1 cellular context compared by ENCODE assay signal in genomic region chr7:116439005-116439404, GRCh38.
TF ChIP-seq lines count a peak whose summit lies in the region.

No MANE protein-coding gene starts in this region.

TF ChIP-seq in K562, 482 proteins besides CTCF, POLR2A, EP300 and RAD21 (continued from another document and continues in another):
- TF ChIP-seq ZBTB2 (IDR thresholded peaks at IDR 0.05) (no peak), ZNF263 (CRISPR knock-in tag; IDR thresholded peaks at IDR 0.05; ENCODE audit: borderline replicate concordance) (no peak), PREB (CRISPR knock-in tag; IDR thresholded peaks at IDR 0.05) (no peak), NFIX (CRISPR knock-in tag; IDR thresholded peaks at IDR 0.05; ENCODE audit: low read depth) (no peak), STAT6 (CRISPR knock-in tag; IDR thresholded peaks at IDR 0.05) (no peak), MXD1 (CRISPR knock-in tag; IDR thresholded peaks at IDR 0.05; ENCODE audit: borderline replicate concordance, poor library complexity, severe bottlenecking) (no peak), PHTF2 (CRISPR knock-in tag; IDR thresholded peaks at IDR 0.05) (no peak), TAF15 (IDR thresholded peaks at IDR 0.05; ENCODE audit: low read depth, low read length) (no peak), OTX1 (CRISPR knock-in tag; IDR thresholded peaks at IDR 0.05) (no peak), KAT7 (CRISPR knock-in tag; IDR thresholded peaks at IDR 0.05; ENCODE audit: borderline replicate concordance) (no peak), TCF15 (CRISPR knock-in tag; IDR thresholded peaks at IDR 0.05) (no peak), ZNF778 (CRISPR knock-in tag; IDR thresholded peaks at IDR 0.05) (no peak), IRF1 (CRISPR knock-in tag; IDR thresholded peaks at IDR 0.05; ENCODE audit: borderline replicate concordance) (no peak), ZNF184 (CRISPR knock-in tag; IDR thresholded peaks at IDR 0.05) (no peak), ERF (CRISPR knock-in tag; IDR thresholded peaks at IDR 0.05) (0 out of 2 replicates have a peak, but pooled peaks have one; percentile 53), ESRRB (CRISPR knock-in tag; IDR thresholded peaks at IDR 0.05; ENCODE audit: borderline replicate concordance) (no peak), MTA2 (IDR thresholded peaks at IDR 0.05; ENCODE audit: low read depth) (peak; percentile 90), STAT5B (CRISPR knock-in tag; IDR thresholded peaks at IDR 0.05) (no peak), PCBP2 (IDR thresholded peaks at IDR 0.05; ENCODE audit: low read depth, low read length, poor library complexity, severe bottlenecking) (no peak), PCBP1 (IDR thresholded peaks at IDR 0.05; ENCODE audit: low read depth, low read length, poor library complexity, severe bottlenecking) (no peak), ZNF449 (CRISPR knock-in tag; IDR thresholded peaks at IDR 0.05) (no peak; the same call in 1 of the 2 replicates), ZNF175 (CRISPR knock-in tag; IDR thresholded peaks at IDR 0.05; ENCODE audit: low read depth) (no peak), MCM7 (IDR thresholded peaks at IDR 0.05) (no peak), ETV6 (IDR thresholded peaks at IDR 0.05; ENCODE audit: borderline replicate concordance in 1 of 2, low read depth in 2 of 2, low read length in 1 of 2) (no peak), ETV6 (CRISPR knock-in tag; IDR thresholded peaks at IDR 0.05; ENCODE audit: borderline replicate concordance) (no peak), SMAD1 (IDR thresholded peaks at IDR 0.05; ENCODE audit: low read depth, low read length, partially characterized antibody) (no peak), GTF2E2 (tag; IDR thresholded peaks at IDR 0.05) (no peak), HNRNPL (IDR thresholded peaks at IDR 0.05; ENCODE audit: low read depth, low read length) (no peak), SMARCC2 (IDR thresholded peaks at IDR 0.05; ENCODE audit: low read depth) (peak; percentile 40; the same call in 1 of the 2 replicates), GTF2A2 (tag; IDR thresholded peaks at IDR 0.05) (no peak), TEAD4 (IDR thresholded peaks at IDR 0.05; ENCODE audit: low read length) (peak; percentile 97), TEAD4 (CRISPR knock-in tag; IDR thresholded peaks at IDR 0.05; ENCODE audit: borderline replicate concordance) (no peak), CHD7 (IDR thresholded peaks at IDR 0.05; ENCODE audit: low read depth, low read length) (no peak), ZNF586 (CRISPR knock-in tag; conservative IDR thresholded peaks at IDR 0.05) (no peak), ZNF431 (CRISPR knock-in tag; IDR thresholded peaks at IDR 0.05) (no peak), ZKSCAN3 (CRISPR knock-in tag; IDR thresholded peaks at IDR 0.05) (no peak), KDM5B (IDR thresholded peaks at IDR 0.05; ENCODE audit: insufficient replicate concordance, low read depth, low read length) (no peak), FOXP1 (CRISPR knock-in tag; IDR thresholded peaks at IDR 0.05) (no peak), ZNF354B (CRISPR knock-in tag; IDR thresholded peaks at IDR 0.05) (no peak), ZNF511 (CRISPR knock-in tag; IDR thresholded peaks at IDR 0.05) (no peak), HNRNPLL (IDR thresholded peaks at IDR 0.05; ENCODE audit: low read depth, low read length, poor library complexity, severe bottlenecking) (no peak), SAFB (IDR thresholded peaks at IDR 0.05; ENCODE audit: borderline replicate concordance, low read depth, low read length) (no peak), HMG20A (CRISPR knock-in tag; conservative IDR thresholded peaks at IDR 0.05) (no peak), TOE1 (IDR thresholded peaks at IDR 0.05; ENCODE audit: borderline replicate concordance) (no peak), TOE1 (CRISPR knock-in tag; IDR thresholded peaks at IDR 0.05; ENCODE audit: borderline replicate concordance, low read depth) (no peak), MCM2 (IDR thresholded peaks at IDR 0.05; ENCODE audit: low read depth) (no peak)
